8 cellular contexts compared by ENCODE assay signal in genomic region chr5:172454355-172455086, GRCh38. TPM values are rescaled to one million over a fixed set of nuclear protein-coding genes. Genes with fewer than 3 reads are reported as not detected.
A peak's percentile ranks its signal among the peaks of the same experiment; 100 is the strongest.
DNase-seq lines count a peak whose midpoint lies in the region; ATAC-seq, FAIRE-seq and TF ChIP-seq lines count a peak whose summit lies in the region.

Gene SH3PXD2B (minus strand): TSS chr5:172454525. CDS start chr5:172454352, 173 bp downstream.

- H3K4me1 Mint-ChIP-seq in chondrocyte (ENCODE audit: low read depth) = peaks cover 45% of the 10 kb centered on the region

- peak; percentile 77 for DNase-seq in GM10266 (ENCODE audit: extremely low spot score)
- peak; percentile 78 for DNase-seq in HuH-7 (ENCODE audit: low spot score)
- peak in 3 of 5 experiments; percentile 11 to 66 (median 35) for DNase-seq in T-helper 2 cell
- DNase-seq in chondrocyte (ENCODE audit: low spot score) = no peak
- peak; percentile 89 for DNase-seq in kidney
- DNase-seq in spleen = peak; percentile 81

- no peaks in the 10 kb centered on the region for H3K36me3 ChIP-seq in kidney (ENCODE audit: control insufficient read depth in 1 of 2, insufficient read depth in 2 of 2, low read length in 2 of 2)
- no peaks in the 10 kb centered on the region for H3K36me3 ChIP-seq in spleen

- no peaks in the 10 kb centered on the region for H3K27me3 Mint-ChIP-seq in chondrocyte (ENCODE audit: low read depth)

- ATAC-seq in HG02981 (IDR thresholded peaks at IDR 0.05; ENCODE audit: unreplicated experiment) (no peak), GM19452 (IDR thresholded peaks at IDR 0.05; ENCODE audit: unreplicated experiment) (no peak)

- peaks cover 0 to 9% of the 10 kb centered on the region in 2 donors for H3K4me1 ChIP-seq in kidney (ENCODE audit: control insufficient read depth in 1 of 2, insufficient read depth in 1 of 2, low read depth in 1 of 2, low read length in 2 of 2)
- peaks cover 0 to 37% (median 16%) of the 10 kb centered on the region in 6 donors for H3K4me1 ChIP-seq in spleen

- peak within 1 kb of the TSS in 1 of 2 donors; percentile 73 for H3K9ac ChIP-seq in kidney (ENCODE audit: low read length in 2 of 2)

- H3K9me3 Mint-ChIP-seq in chondrocyte (ENCODE audit: low read depth) = no peaks in the 10 kb centered on the region

- FAIRE-seq in kidney (lab: Jason Lieb, UNC) = no peak

- H3K9me3 ChIP-seq in kidney (ENCODE audit: control insufficient read depth in 1 of 2, low read length in 2 of 2) (no peaks in the 10 kb centered on the region), spleen (no peaks in the 10 kb centered on the region)

- 5 to 25% (median 13%) methylated on average over 20 to 90 of the region's 90 CpGs for WGBS in spleen, 5 donors

- peak within 1 kb of the TSS; percentile 86 for H3K4me3 Mint-ChIP-seq in chondrocyte (ENCODE audit: unreplicated experiment)

- intact Hi-C loops in kidney (cut with DNase I) = no loop called here
- intact Hi-C loops in spleen (cut with DNase I; ENCODE audit: low total_unique reads) = no loop called here

- peak within 1 kb of the TSS in 1 of 2 donors; percentile 44 for H3K27ac ChIP-seq in kidney (ENCODE audit: low read depth in 2 of 2, low read length in 2 of 2)
- H3K27ac ChIP-seq in spleen = peak within 1 kb of the TSS in 5 of 8 donors; percentile 28 to 70 (median 55)

- H3K27me3 ChIP-seq in spleen (replicated peaks in 1 of 7) = peaks cover 0 to 65% (median 20%) of the 10 kb centered on the region in 7 donors

- peaks cover 8% of the 10 kb centered on the region for H3K36me3 Mint-ChIP-seq in chondrocyte (ENCODE audit: low read depth)

- no peak for TF ChIP-seq POLR2A in spleen (IDR thresholded peaks at IDR 0.05)

- peak within 1 kb of the TSS; percentile 96 for H3K27ac Mint-ChIP-seq in chondrocyte (ENCODE audit: unreplicated experiment)

- TF ChIP-seq CTCF in GM10266 (IDR thresholded peaks at IDR 0.05; ENCODE audit: control insufficient read depth, insufficient read depth, low read depth, missing control alignments) (no peak), chondrocyte (IDR thresholded peaks at IDR 0.05) (no peak), kidney (IDR thresholded peaks at IDR 0.05; ENCODE audit: borderline replicate concordance, extremely low read depth, insufficient read depth) (no peak), spleen (IDR thresholded peaks at IDR 0.05 in 8 of 11, conservative IDR thresholded peaks at IDR 0.05 in 3 of 11) (no peak)

- H3K4me3 ChIP-seq in kidney (ENCODE audit: low read length in 2 of 2) (peak within 1 kb of the TSS; percentile 66 to 76), spleen (peak within 1 kb of the TSS; percentile 46 to 86 (median 62))

RNA-seq across cellular contexts. Expression of gene SH3PXD2B, which starts in this region (rescaled TPM):
- 48.9 to 81.1 TPM (median 75.7 TPM) in 3 replicates for total RNA-seq in chondrocyte
- total RNA-seq in kidney = 22.8 TPM
- polyA plus RNA-seq in kidney (ENCODE audit: insufficient read depth, low read depth, low replicate concordance) = 3.1 TPM
- 10 to 100 TPM in 5 of 7 donors, 1 to 10 TPM in 2; 5.2 to 31.8 (median 19.8) TPM for total RNA-seq in spleen
- 1 to 10 TPM; 2.0 to 2.7 (median 2.4) TPM for polyA plus RNA-seq in spleen
